Comparison of ENCODE assay signal across 7 cellular contexts in the genomic region with DNA sequence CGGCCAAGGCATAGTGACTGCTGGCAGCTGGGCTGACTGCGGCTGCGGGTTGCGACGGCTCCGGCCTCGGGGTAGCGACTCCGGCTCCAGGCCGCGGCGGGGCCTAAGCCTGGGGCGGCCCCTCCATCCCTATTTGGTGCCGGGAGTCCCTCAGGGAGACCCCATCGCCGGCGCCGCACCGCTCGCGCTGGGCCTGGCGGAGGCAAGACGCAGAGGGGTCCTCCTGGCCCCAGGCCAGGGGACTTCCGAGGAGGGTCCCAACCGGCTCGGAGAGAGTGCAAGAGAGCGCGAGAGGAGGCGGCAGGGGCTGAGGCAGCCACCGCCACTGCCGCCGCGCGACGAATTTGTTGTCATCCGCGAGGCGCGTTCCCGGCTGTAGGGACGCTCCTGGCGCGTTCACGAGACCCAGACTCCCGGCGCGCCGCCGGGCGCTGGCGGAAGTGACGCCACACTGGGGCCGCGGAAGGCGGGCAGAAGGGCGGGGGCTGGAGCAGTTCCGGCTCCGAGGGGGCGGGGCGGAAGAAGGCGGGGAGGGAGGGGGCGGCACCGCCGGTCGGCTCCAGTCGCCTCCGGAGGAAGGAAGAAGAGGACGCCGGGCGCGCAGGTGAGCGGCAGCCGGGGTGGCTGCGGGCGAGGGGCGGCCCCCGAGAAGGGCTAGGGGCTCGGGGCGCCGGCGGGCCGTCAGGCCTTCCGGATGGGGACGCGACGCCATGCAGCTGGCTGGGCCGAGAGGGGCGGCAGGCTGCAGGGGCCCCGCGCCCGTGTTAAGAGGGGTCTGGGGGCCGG. TPM values are rescaled to one million over a fixed set of nuclear protein-coding genes. Genes with fewer than 3 reads are reported as not detected.
DNase-seq lines count a peak whose midpoint lies in the region; ATAC-seq, FAIRE-seq and TF ChIP-seq lines count a peak whose summit lies in the region.

A gene with protein sequence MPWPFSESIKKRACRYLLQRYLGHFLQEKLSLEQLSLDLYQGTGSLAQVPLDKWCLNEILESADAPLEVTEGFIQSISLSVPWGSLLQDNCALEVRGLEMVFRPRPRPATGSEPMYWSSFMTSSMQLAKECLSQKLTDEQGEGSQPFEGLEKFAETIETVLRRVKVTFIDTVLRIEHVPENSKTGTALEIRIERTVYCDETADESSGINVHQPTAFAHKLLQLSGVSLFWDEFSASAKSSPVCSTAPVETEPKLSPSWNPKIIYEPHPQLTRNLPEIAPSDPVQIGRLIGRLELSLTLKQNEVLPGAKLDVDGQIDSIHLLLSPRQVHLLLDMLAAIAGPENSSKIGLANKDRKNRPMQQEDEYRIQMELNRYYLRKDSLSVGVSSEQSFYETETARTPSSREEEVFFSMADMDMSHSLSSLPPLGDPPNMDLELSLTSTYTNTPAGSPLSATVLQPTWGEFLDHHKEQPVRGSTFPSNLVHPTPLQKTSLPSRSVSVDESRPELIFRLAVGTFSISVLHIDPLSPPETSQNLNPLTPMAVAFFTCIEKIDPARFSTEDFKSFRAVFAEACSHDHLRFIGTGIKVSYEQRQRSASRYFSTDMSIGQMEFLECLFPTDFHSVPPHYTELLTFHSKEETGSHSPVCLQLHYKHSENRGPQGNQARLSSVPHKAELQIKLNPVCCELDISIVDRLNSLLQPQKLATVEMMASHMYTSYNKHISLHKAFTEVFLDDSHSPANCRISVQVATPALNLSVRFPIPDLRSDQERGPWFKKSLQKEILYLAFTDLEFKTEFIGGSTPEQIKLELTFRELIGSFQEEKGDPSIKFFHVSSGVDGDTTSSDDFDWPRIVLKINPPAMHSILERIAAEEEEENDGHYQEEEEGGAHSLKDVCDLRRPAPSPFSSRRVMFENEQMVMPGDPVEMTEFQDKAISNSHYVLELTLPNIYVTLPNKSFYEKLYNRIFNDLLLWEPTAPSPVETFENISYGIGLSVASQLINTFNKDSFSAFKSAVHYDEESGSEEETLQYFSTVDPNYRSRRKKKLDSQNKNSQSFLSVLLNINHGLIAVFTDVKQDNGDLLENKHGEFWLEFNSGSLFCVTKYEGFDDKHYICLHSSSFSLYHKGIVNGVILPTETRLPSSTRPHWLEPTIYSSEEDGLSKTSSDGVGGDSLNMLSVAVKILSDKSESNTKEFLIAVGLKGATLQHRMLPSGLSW (N-terminal part only) (minus strand): TSS at position 377 of the 786 bp plus-strand sequence. CDS start 365 bp downstream, at position 12.
A gene with protein sequence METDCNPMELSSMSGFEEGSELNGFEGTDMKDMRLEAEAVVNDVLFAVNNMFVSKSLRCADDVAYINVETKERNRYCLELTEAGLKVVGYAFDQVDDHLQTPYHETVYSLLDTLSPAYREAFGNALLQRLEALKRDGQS (plus strand): TSS at position 562 of the 786 bp plus-strand sequence. CDS start 18,722 bp downstream, outside the sequence.

- H3K4me3 ChIP-seq in astrocyte of the cerebellum (ENCODE audit: low read depth, low read length), result peak within 1 kb of the TSS; percentile 99
- peak within 1 kb of the TSS; percentile 87 for H3K4me3 ChIP-seq in hepatocyte

- H3K9me2 ChIP-seq in hepatocyte (replicated peaks; ENCODE audit: insufficient read depth), result no peaks in the 10 kb centered on the region

- H3K4me1 ChIP-seq in hepatocyte (ENCODE audit: insufficient read depth), result peaks cover 12% of the 10 kb centered on the region

- in situ Hi-C loops in astrocyte of the cerebellum (cut with HindIII; ENCODE audit: low sequenced_read_pairs), result no loop called here

- peak; percentile 88 for DNase-seq in GM18507 (ENCODE audit: extremely low spot score, insufficient read length, low read depth)
- peak; percentile 95 to 96 for DNase-seq in NCI-H2081 (lab: John Stamatoyannopoulos, UW)
- peak; percentile 98 for DNase-seq in T-helper 9 cell
- DNase-seq in astrocyte of the cerebellum (ENCODE audit: low read depth), result peak; percentile 68
- peak; percentile 97 for DNase-seq in hepatocyte (ENCODE audit: low spot score)
- DNase-seq in retina, result peak; percentile 97

- H3K27me3 ChIP-seq in hepatocyte, result no peaks in the 10 kb centered on the region

- TF ChIP-seq CTCF in astrocyte of the cerebellum (IDR thresholded peaks at IDR 0.05; ENCODE audit: low read depth, low read length, missing control alignments), result no peak
- TF ChIP-seq CTCF in hepatocyte (IDR thresholded peaks at IDR 0.05; ENCODE audit: poor library complexity), result no peak

- peak within 1 kb of the TSS; percentile 92 for H3K27ac ChIP-seq in hepatocyte

- peaks cover 87% of the 10 kb centered on the region for H3K79me2 ChIP-seq in hepatocyte

- peak; percentile 90 for FAIRE-seq in GM18507 (lab: Jason Lieb, UNC)

- no peaks in the 10 kb centered on the region for H3K9me3 ChIP-seq in hepatocyte (ENCODE audit: low read depth)

- peak; percentile 61 for ATAC-seq in HG02973 (IDR thresholded peaks at IDR 0.05; ENCODE audit: unreplicated experiment)

- H4K20me1 ChIP-seq in hepatocyte (ENCODE audit: insufficient read depth, poor library complexity, severe bottlenecking), result peaks cover 11% of the 10 kb centered on the region

- H3K36me3 ChIP-seq in hepatocyte (replicated peaks; ENCODE audit: insufficient read depth, low read depth), result no peaks in the 10 kb centered on the region

- H3K4me2 ChIP-seq in hepatocyte, result peak within 1 kb of the TSS; percentile 94

- WGBS in hepatocyte (ENCODE audit: low lambda C conversion rate, missing lambda C conversion rate), result under 1% methylated on average over 68 of the region's 92 CpGs

- peak within 1 kb of the TSS; percentile 69 for H2AFZ ChIP-seq in hepatocyte

RNA-seq across cellular contexts. Expression of the first gene that starts in this region (rescaled TPM):
- 20.4 and 22.2 TPM in 2 replicates for total RNA-seq in hepatocyte
- 3.3 and 5.3 TPM in 2 replicates for polyA plus RNA-seq in hepatocyte

RNA-seq across cellular contexts. Expression of the second gene that starts in this region (rescaled TPM):
- 46.6 and 52.5 TPM in 2 replicates for total RNA-seq in hepatocyte
- 32.6 and 34.0 TPM in 2 replicates for polyA plus RNA-seq in hepatocyte

Comparison
In these comparisons a context has a peak if more than half of its experiments do, and no peak if none do; other contexts are left out.
1. Peak in every context shown above with its lines: DNase-seq, ATAC-seq, H3K4me3 ChIP-seq and H3K27ac ChIP-seq.